In genomic region chr16:68792465-68793324, GRCh38 we compare ENCODE assay signal across 2 cellular contexts.
TF ChIP-seq lines count a peak whose summit lies in the region.

No MANE protein-coding gene starts in this region.

TF ChIP-seq in K562, 482 proteins besides CTCF, POLR2A, EP300 and RAD21 (continued from another document and continues in another):
- TF ChIP-seq ZNF407 (IDR thresholded peaks at IDR 0.05; ENCODE audit: low read depth) (no peak), ATF1 (CRISPR knock-in tag; IDR thresholded peaks at IDR 0.05) (no peak), ATF1 (tag; IDR thresholded peaks at IDR 0.05) (peak; percentile 36; the same call in 1 of the 2 replicates), ZNF274 (IDR thresholded peaks at IDR 0.05; ENCODE audit: borderline replicate concordance, low read depth, low read length) (no peak), ZFP30 (CRISPR knock-in tag; IDR thresholded peaks at IDR 0.05; ENCODE audit: borderline replicate concordance) (no peak), CC2D1A (IDR thresholded peaks at IDR 0.05) (no peak), ZBTB8A (IDR thresholded peaks at IDR 0.05; ENCODE audit: partially characterized antibody) (no peak), RBM14 (IDR thresholded peaks at IDR 0.05; ENCODE audit: borderline replicate concordance, insufficient read depth, low read depth, low read length) (no peak), ZNF445 (CRISPR knock-in tag; IDR thresholded peaks at IDR 0.05; ENCODE audit: low read depth) (no peak)
- TF ChIP-seq, protein P1, sequence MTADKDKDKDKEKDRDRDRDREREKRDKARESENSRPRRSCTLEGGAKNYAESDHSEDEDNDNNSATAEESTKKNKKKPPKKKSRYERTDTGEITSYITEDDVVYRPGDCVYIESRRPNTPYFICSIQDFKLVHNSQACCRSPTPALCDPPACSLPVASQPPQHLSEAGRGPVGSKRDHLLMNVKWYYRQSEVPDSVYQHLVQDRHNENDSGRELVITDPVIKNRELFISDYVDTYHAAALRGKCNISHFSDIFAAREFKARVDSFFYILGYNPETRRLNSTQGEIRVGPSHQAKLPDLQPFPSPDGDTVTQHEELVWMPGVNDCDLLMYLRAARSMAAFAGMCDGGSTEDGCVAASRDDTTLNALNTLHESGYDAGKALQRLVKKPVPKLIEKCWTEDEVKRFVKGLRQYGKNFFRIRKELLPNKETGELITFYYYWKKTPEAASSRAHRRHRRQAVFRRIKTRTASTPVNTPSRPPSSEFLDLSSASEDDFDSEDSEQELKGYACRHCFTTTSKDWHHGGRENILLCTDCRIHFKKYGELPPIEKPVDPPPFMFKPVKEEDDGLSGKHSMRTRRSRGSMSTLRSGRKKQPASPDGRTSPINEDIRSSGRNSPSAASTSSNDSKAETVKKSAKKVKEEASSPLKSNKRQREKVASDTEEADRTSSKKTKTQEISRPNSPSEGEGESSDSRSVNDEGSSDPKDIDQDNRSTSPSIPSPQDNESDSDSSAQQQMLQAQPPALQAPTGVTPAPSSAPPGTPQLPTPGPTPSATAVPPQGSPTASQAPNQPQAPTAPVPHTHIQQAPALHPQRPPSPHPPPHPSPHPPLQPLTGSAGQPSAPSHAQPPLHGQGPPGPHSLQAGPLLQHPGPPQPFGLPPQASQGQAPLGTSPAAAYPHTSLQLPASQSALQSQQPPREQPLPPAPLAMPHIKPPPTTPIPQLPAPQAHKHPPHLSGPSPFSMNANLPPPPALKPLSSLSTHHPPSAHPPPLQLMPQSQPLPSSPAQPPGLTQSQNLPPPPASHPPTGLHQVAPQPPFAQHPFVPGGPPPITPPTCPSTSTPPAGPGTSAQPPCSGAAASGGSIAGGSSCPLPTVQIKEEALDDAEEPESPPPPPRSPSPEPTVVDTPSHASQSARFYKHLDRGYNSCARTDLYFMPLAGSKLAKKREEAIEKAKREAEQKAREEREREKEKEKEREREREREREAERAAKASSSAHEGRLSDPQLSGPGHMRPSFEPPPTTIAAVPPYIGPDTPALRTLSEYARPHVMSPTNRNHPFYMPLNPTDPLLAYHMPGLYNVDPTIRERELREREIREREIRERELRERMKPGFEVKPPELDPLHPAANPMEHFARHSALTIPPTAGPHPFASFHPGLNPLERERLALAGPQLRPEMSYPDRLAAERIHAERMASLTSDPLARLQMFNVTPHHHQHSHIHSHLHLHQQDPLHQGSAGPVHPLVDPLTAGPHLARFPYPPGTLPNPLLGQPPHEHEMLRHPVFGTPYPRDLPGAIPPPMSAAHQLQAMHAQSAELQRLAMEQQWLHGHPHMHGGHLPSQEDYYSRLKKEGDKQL (CRISPR knock-in tag; IDR thresholded peaks at IDR 0.05; ENCODE audit: borderline replicate concordance): no peak
- TF ChIP-seq, protein P2, sequence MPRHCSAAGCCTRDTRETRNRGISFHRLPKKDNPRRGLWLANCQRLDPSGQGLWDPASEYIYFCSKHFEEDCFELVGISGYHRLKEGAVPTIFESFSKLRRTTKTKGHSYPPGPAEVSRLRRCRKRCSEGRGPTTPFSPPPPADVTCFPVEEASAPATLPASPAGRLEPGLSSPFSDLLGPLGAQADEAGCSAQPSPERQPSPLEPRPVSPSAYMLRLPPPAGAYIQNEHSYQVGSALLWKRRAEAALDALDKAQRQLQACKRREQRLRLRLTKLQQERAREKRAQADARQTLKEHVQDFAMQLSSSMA (CRISPR knock-in tag; IDR thresholded peaks at IDR 0.05): no peak

TF ChIP-seq in HepG2, 621 proteins besides CTCF, POLR2A, EP300 and RAD21 (continued from another document and continues in another):
- TF ChIP-seq, protein P3, sequence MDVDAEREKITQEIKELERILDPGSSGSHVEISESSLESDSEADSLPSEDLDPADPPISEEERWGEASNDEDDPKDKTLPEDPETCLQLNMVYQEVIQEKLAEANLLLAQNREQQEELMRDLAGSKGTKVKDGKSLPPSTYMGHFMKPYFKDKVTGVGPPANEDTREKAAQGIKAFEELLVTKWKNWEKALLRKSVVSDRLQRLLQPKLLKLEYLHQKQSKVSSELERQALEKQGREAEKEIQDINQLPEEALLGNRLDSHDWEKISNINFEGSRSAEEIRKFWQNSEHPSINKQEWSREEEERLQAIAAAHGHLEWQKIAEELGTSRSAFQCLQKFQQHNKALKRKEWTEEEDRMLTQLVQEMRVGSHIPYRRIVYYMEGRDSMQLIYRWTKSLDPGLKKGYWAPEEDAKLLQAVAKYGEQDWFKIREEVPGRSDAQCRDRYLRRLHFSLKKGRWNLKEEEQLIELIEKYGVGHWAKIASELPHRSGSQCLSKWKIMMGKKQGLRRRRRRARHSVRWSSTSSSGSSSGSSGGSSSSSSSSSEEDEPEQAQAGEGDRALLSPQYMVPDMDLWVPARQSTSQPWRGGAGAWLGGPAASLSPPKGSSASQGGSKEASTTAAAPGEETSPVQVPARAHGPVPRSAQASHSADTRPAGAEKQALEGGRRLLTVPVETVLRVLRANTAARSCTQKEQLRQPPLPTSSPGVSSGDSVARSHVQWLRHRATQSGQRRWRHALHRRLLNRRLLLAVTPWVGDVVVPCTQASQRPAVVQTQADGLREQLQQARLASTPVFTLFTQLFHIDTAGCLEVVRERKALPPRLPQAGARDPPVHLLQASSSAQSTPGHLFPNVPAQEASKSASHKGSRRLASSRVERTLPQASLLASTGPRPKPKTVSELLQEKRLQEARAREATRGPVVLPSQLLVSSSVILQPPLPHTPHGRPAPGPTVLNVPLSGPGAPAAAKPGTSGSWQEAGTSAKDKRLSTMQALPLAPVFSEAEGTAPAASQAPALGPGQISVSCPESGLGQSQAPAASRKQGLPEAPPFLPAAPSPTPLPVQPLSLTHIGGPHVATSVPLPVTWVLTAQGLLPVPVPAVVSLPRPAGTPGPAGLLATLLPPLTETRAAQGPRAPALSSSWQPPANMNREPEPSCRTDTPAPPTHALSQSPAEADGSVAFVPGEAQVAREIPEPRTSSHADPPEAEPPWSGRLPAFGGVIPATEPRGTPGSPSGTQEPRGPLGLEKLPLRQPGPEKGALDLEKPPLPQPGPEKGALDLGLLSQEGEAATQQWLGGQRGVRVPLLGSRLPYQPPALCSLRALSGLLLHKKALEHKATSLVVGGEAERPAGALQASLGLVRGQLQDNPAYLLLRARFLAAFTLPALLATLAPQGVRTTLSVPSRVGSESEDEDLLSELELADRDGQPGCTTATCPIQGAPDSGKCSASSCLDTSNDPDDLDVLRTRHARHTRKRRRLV (CRISPR knock-in tag; IDR thresholded peaks at IDR 0.05): peak; percentile 68
- TF ChIP-seq MYPOP (CRISPR knock-in tag; IDR thresholded peaks at IDR 0.05): peak; percentile 89
- peak; percentile 95 for TF ChIP-seq ISL2 (CRISPR knock-in tag; IDR thresholded peaks at IDR 0.05)
- TF ChIP-seq MEF2D (CRISPR knock-in tag; IDR thresholded peaks at IDR 0.05): peak; percentile 91
- peak; percentile 96 for TF ChIP-seq ZBTB37 (CRISPR knock-in tag; IDR thresholded peaks at IDR 0.05)
- TF ChIP-seq JDP2 (CRISPR knock-in tag; IDR thresholded peaks at IDR 0.05; ENCODE audit: borderline replicate concordance): no peak
- peak; percentile 86 for TF ChIP-seq RCOR2 (CRISPR knock-in tag; IDR thresholded peaks at IDR 0.05)
- TF ChIP-seq ZSCAN22 (CRISPR knock-in tag; IDR thresholded peaks at IDR 0.05): no peak
- no peak for TF ChIP-seq CBX1 (IDR thresholded peaks at IDR 0.05; ENCODE audit: low read depth)
- peak; percentile 21; the same call in 1 of the 2 replicates for TF ChIP-seq GTF2F1 (IDR thresholded peaks at IDR 0.05; ENCODE audit: low read length)
- no peak for TF ChIP-seq ZNF3 (CRISPR knock-in tag; IDR thresholded peaks at IDR 0.05)
- TF ChIP-seq TARDBP (CRISPR knock-in tag; IDR thresholded peaks at IDR 0.05): peak; percentile 98
- no peak for TF ChIP-seq HNRNPUL1 (IDR thresholded peaks at IDR 0.05; ENCODE audit: low read depth, low read length)
- 0 out of 2 replicates have a peak, but pooled peaks have one; percentile 60 for TF ChIP-seq ZXDC (CRISPR knock-in tag; IDR thresholded peaks at IDR 0.05)
- TF ChIP-seq KDM1A (CRISPR knock-in tag; IDR thresholded peaks at IDR 0.05): peak; percentile 4; the same call in 1 of the 2 replicates
- TF ChIP-seq SMC3 (IDR thresholded peaks at IDR 0.05; ENCODE audit: low read length): peak; percentile 13; the same call in 1 of the 2 replicates
- TF ChIP-seq DNMT1 (CRISPR knock-in tag; IDR thresholded peaks at IDR 0.05): no peak
- TF ChIP-seq GABPA (IDR thresholded peaks at IDR 0.05; ENCODE audit: low read depth, low read length): no peak
- peak; percentile 11; the same call in 1 of the 2 replicates for TF ChIP-seq GABPA (CRISPR knock-in tag; IDR thresholded peaks at IDR 0.05; ENCODE audit: low read depth)
- TF ChIP-seq ZNF891 (CRISPR knock-in tag; IDR thresholded peaks at IDR 0.05): no peak
- TF ChIP-seq FUBP1 (CRISPR knock-in tag; IDR thresholded peaks at IDR 0.05; ENCODE audit: borderline replicate concordance): no peak
- TF ChIP-seq KDM6A (CRISPR knock-in tag; IDR thresholded peaks at IDR 0.05; ENCODE audit: low read depth): peak; percentile 97
- TF ChIP-seq ZNF138 (CRISPR knock-in tag; IDR thresholded peaks at IDR 0.05; ENCODE audit: low read depth): no peak
- no peak for TF ChIP-seq ZNF724P (CRISPR knock-in tag; IDR thresholded peaks at IDR 0.05; ENCODE audit: borderline replicate concordance)
- peak; percentile 83 for TF ChIP-seq ZMYM3 (CRISPR knock-in tag; IDR thresholded peaks at IDR 0.05)
- no peak; the same call in 1 of the 2 replicates for TF ChIP-seq SSRP1 (CRISPR knock-in tag; IDR thresholded peaks at IDR 0.05)
- no peak for TF ChIP-seq ZNF253 (CRISPR knock-in tag; IDR thresholded peaks at IDR 0.05; ENCODE audit: borderline replicate concordance)
- TF ChIP-seq FOXP1 (IDR thresholded peaks at IDR 0.05): peak; percentile 68
- peak; percentile 95 for TF ChIP-seq FOXP1 (CRISPR knock-in tag; IDR thresholded peaks at IDR 0.05)
- TF ChIP-seq GLI4 (CRISPR knock-in tag; IDR thresholded peaks at IDR 0.05; ENCODE audit: borderline replicate concordance): no peak
- TF ChIP-seq ZFAT (CRISPR knock-in tag; conservative IDR thresholded peaks at IDR 0.05): no peak
- TF ChIP-seq KMT2A (CRISPR knock-in tag; IDR thresholded peaks at IDR 0.05): peak; percentile 29
- TF ChIP-seq TAF15 (IDR thresholded peaks at IDR 0.05; ENCODE audit: low read depth, low read length, poor library complexity, severe bottlenecking): no peak
- peak; percentile 85 for TF ChIP-seq SKI (IDR thresholded peaks at IDR 0.05; ENCODE audit: partially characterized antibody)
- no peak for TF ChIP-seq TERF1 (CRISPR knock-in tag; IDR thresholded peaks at IDR 0.05)
- no peak; the same call in 1 of the 2 replicates for TF ChIP-seq ZNF225 (CRISPR knock-in tag; IDR thresholded peaks at IDR 0.05)
